In genomic region chr20:13302647-13303425, GRCh38 we compare ENCODE assay signal across 8 cellular contexts.
A peak's percentile ranks its signal among the peaks of the same experiment; 100 is the strongest.
DNase-seq lines count a peak whose midpoint lies in the region; ATAC-seq, FAIRE-seq and TF ChIP-seq lines count a peak whose summit lies in the region.

No MANE protein-coding gene starts in this region.

- H3K4me3 ChIP-seq in Caco-2 (ENCODE audit: low read depth, low read length) (no peak overlapping the region), astrocyte (ENCODE audit: insufficient read depth, low read depth, low read length) (no peak overlapping the region)

- H3K4me1 Mint-ChIP-seq in Caco-2 (ENCODE audit: low read depth, unreplicated experiment) (peaks cover 18% of the 10 kb centered on the region), astrocyte (ENCODE audit: low read depth, unreplicated experiment) (peaks cover 3% of the 10 kb centered on the region)

- H3K27me3 ChIP-seq in Caco-2 (replicated peaks; ENCODE audit: control insufficient read depth, insufficient read depth, low read length) (no peaks in the 10 kb centered on the region), astrocyte (ENCODE audit: insufficient read depth, low read length) (peaks cover 3% of the 10 kb centered on the region)

- no peak overlapping the region for H3K4me2 ChIP-seq in astrocyte (ENCODE audit: low read length)

- H3K36me3 Mint-ChIP-seq in Caco-2 (ENCODE audit: insufficient read depth, unreplicated experiment) (peaks cover 14% of the 10 kb centered on the region), astrocyte (ENCODE audit: low read depth, unreplicated experiment) (no peaks in the 10 kb centered on the region)

- POLR2A ChIA-PET in Caco-2 (lab: Charles Lee): interaction anchor here (0.6 to 0.7 kb wide), 2 partner anchors 39 to 271 kb away, joined by 3 to 5 read pairs; no protein-coding TSS in a partner anchor

- H3K9me3 Mint-ChIP-seq in Caco-2 (ENCODE audit: unreplicated experiment): no peaks in the 10 kb centered on the region
- no peaks in the 10 kb centered on the region for H3K9me3 Mint-ChIP-seq in astrocyte (ENCODE audit: unreplicated experiment)

- intact Hi-C loops in Caco-2 (cut with micrococcal nuclease; ENCODE audit: unreplicated experiment): loop anchor here (1.0 to 5.0 kb wide), 7 partner anchors 19 to 331 kb away; no protein-coding TSS in a partner anchor

- no peak overlapping the region for H2AFZ ChIP-seq in astrocyte (ENCODE audit: low read depth, low read length)

- TSS peak; percentile 55 for BruUV-seq in Caco-2 (replicated peaks; lab: Mats Ljungman, UMichigan)

- peak; percentile 83 for ATAC-seq in GM19438 (IDR thresholded peaks at IDR 0.05; ENCODE audit: low read depth, unreplicated experiment)
- ATAC-seq in HG03565 (IDR thresholded peaks at IDR 0.05; ENCODE audit: unreplicated experiment): peak; percentile 73
- no peak for ATAC-seq in GM19467 (IDR thresholded peaks at IDR 0.05; ENCODE audit: unreplicated experiment)

- FAIRE-seq in astrocyte (lab: Jason Lieb, UNC): no peak

- H4K20me1 ChIP-seq in astrocyte (ENCODE audit: insufficient read depth, low read length): no peaks in the 10 kb centered on the region

- DNase-seq in Caco-2: peak; percentile 62 to 71
- peak; percentile 66 for DNase-seq in RPMI7951 (ENCODE audit: low read depth)
- no peak for DNase-seq in astrocyte (ENCODE audit: low read depth)
- DNase-seq in kidney tubule cell (ENCODE audit: low spot score): peak; percentile 44
- DNase-seq in stimulated activated naive CD4-positive, alpha-beta T cell treated with Interleukin-2 at 50 U/mL for 16 hours (lab: John Stamatoyannopoulos, UW): peak; percentile 8

- H3K4me1 ChIP-seq in Caco-2 (peaks cover 32% of the 10 kb centered on the region), astrocyte (ENCODE audit: insufficient read depth, low read length) (no peaks in the 10 kb centered on the region)

- H3K79me2 ChIP-seq in astrocyte (ENCODE audit: insufficient read depth, low read length): no peaks in the 10 kb centered on the region

- peak overlapping the region; percentile 42 for H3K4me3 Mint-ChIP-seq in Caco-2 (ENCODE audit: unreplicated experiment)
- H3K4me3 Mint-ChIP-seq in astrocyte (ENCODE audit: unreplicated experiment): no peak overlapping the region

- peak overlapping the region; percentile 89 for H3K27ac Mint-ChIP-seq in Caco-2 (ENCODE audit: unreplicated experiment)
- no peak overlapping the region for H3K27ac Mint-ChIP-seq in astrocyte (ENCODE audit: unreplicated experiment)

- H3K27me3 Mint-ChIP-seq in Caco-2 (ENCODE audit: insufficient read depth, unreplicated experiment): no peaks in the 10 kb centered on the region
- H3K27me3 Mint-ChIP-seq in astrocyte (ENCODE audit: low read depth, unreplicated experiment): no peaks in the 10 kb centered on the region

- peaks cover 6% of the 10 kb centered on the region; the same call in 1 of the 2 replicates for H3K9me3 ChIP-seq in Caco-2
- H3K9me3 ChIP-seq in astrocyte (ENCODE audit: insufficient read depth, low read depth, low read length): no peaks in the 10 kb centered on the region

- no peak overlapping the region for H3K9ac ChIP-seq in astrocyte (ENCODE audit: low read length)

- H3K36me3 ChIP-seq in Caco-2 (ENCODE audit: control insufficient read depth, insufficient read depth, low read length) (no peaks in the 10 kb centered on the region), astrocyte (ENCODE audit: insufficient read depth, low read length) (no peaks in the 10 kb centered on the region)

- peak; percentile 56 to 66 for TF ChIP-seq CTCF in Caco-2 (IDR thresholded peaks at IDR 0.05; ENCODE audit: insufficient read depth in 1 of 2, low read depth in 1 of 2, low read length in 1 of 2, severe bottlenecking in 1 of 2, unreplicated experiment in 1 of 2)
- TF ChIP-seq CTCF in astrocyte (IDR thresholded peaks at IDR 0.05; ENCODE audit: insufficient read depth, low read depth, low read length): peak; percentile 40

- CTCF ChIA-PET in Caco-2 (lab: Charles Lee): interaction anchor here (0.6 to 2.0 kb wide), 12 partner anchors 8 to 336 kb away, joined by 3 to 9 read pairs (median 4); no protein-coding TSS in a partner anchor

- no peak overlapping the region for H3K27ac ChIP-seq in astrocyte (ENCODE audit: low read depth, low read length)
